Comparison of ENCODE assay signal across 17 cellular contexts in the genomic region with DNA sequence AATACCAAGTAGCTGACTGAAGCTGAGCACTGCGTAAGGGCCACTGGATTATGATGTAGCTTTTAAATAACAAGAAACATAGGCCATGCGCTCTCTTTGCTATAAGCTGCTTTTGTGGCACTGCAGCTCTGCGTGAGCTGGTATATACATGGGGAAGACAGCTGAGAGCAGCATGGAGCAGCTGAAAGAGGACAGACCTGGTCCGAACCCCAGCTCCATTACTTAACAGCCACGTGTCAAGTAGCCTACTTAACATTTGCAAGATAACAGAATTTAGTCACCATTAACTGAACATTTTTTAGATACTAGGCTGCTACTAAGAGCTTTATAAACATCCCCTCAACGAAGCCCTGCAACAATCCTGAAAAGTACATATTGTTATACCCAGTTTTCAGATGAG.
"Had no signal": no experiment of that assay in that cellular context is flagged by ENCODE, and none has a peak within 500 bp of the region (broad histone marks: within the 10 kb centered on the region; RNA-seq: fewer than 3 reads in every experiment).

No MANE protein-coding gene starts in this region.

- H3K27ac ChIP-seq: epithelial cell of prostate, esophagus muscularis mucosa, parathyroid adenoma, prostate gland, sigmoid colon, skin epidermis, stomach, thoracic aorta, transverse colon had no signal

- H3K4me3 ChIP-seq: esophagus muscularis mucosa, gastrocnemius medialis, prostate gland, sigmoid colon, skin epidermis, stomach, thoracic aorta, transverse colon had no signal

- ATAC-seq: effector memory CD8-positive, alpha-beta T cell; gastrocnemius medialis; naive thymus-derived CD4-positive, alpha-beta T cell had no signal

- H3K36me3 ChIP-seq: esophagus muscularis mucosa, prostate gland, sigmoid colon had no signal

- H3K4me1 ChIP-seq: esophagus muscularis mucosa, parathyroid adenoma, prostate gland, sigmoid colon, stomach, transverse colon had no signal

- H3K9me3 ChIP-seq: esophagus muscularis mucosa, gastrocnemius medialis, prostate gland, sigmoid colon, stomach, thoracic aorta, transverse colon had no signal

- H3K27me3 ChIP-seq: esophagus muscularis mucosa, gastrocnemius medialis, sigmoid colon, stomach, transverse colon had no signal

- DNase-seq: effector memory CD8-positive, alpha-beta T cell; gastrocnemius medialis; immature natural killer cell; naive thymus-derived CD4-positive, alpha-beta T cell; nephron progenitor cell; sigmoid colon; stimulated activated CD4-positive, alpha-beta T cell treated with anti-CD3 and anti-CD28 coated beads, Interleukin-2, amount 100 ng/mL, for 24 hours; stimulated activated naive CD4-positive, alpha-beta T cell; stomach; substantia nigra; transverse colon had no signal
